1 cellular context compared by ENCODE assay signal in genomic region chr17:17354560-17355357, GRCh38.
TF ChIP-seq lines count a peak whose summit lies in the region.

No MANE protein-coding gene starts in this region.

TF ChIP-seq in H1, 55 proteins besides CTCF, POLR2A, EP300 and RAD21 (continued from another document):
- TF ChIP-seq, protein P1, sequence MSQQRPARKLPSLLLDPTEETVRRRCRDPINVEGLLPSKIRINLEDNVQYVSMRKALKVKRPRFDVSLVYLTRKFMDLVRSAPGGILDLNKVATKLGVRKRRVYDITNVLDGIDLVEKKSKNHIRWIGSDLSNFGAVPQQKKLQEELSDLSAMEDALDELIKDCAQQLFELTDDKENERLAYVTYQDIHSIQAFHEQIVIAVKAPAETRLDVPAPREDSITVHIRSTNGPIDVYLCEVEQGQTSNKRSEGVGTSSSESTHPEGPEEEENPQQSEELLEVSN (IDR thresholded peaks at IDR 0.05), result peak; percentile 42; the same call in 1 of the 2 replicates
- TF ChIP-seq CREB1 (IDR thresholded peaks at IDR 0.05), result peak; percentile 86
TF ChIP-seq in H1: peak in this region for 6.
